2 cellular contexts compared by ENCODE assay signal in the genomic region with DNA sequence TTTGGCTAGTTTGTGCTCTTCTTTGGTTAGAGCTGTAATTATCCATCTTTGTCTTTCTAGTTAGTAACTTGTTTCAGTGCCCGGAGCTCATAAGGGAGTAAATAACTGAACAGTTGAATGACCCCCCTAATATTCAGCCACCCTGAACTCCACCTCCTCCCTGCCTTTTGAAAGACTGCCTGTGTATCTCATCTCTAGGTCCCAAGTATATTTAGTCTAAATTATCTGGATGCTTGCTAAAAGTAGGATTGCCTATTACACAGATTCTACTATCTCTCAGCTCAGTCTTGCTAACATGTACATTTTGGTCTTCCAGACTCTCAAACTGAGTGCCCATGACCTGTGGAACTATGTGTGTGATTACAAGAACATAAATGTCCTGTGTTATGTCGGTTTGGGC.
TF ChIP-seq lines count a peak whose summit lies in the region.

No MANE protein-coding gene starts in this region.

TF ChIP-seq in SK-N-SH, 30 proteins besides CTCF, POLR2A, EP300 and RAD21 (continued from another document):
- TF ChIP-seq, protein P1, sequence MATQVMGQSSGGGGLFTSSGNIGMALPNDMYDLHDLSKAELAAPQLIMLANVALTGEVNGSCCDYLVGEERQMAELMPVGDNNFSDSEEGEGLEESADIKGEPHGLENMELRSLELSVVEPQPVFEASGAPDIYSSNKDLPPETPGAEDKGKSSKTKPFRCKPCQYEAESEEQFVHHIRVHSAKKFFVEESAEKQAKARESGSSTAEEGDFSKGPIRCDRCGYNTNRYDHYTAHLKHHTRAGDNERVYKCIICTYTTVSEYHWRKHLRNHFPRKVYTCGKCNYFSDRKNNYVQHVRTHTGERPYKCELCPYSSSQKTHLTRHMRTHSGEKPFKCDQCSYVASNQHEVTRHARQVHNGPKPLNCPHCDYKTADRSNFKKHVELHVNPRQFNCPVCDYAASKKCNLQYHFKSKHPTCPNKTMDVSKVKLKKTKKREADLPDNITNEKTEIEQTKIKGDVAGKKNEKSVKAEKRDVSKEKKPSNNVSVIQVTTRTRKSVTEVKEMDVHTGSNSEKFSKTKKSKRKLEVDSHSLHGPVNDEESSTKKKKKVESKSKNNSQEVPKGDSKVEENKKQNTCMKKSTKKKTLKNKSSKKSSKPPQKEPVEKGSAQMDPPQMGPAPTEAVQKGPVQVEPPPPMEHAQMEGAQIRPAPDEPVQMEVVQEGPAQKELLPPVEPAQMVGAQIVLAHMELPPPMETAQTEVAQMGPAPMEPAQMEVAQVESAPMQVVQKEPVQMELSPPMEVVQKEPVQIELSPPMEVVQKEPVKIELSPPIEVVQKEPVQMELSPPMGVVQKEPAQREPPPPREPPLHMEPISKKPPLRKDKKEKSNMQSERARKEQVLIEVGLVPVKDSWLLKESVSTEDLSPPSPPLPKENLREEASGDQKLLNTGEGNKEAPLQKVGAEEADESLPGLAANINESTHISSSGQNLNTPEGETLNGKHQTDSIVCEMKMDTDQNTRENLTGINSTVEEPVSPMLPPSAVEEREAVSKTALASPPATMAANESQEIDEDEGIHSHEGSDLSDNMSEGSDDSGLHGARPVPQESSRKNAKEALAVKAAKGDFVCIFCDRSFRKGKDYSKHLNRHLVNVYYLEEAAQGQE (IDR thresholded peaks at IDR 0.05; ENCODE audit: low read depth, low read length) = no peak

TF ChIP-seq in SK-N-SH treated with all-trans-retinoic acid at 6 μM for 48 hours, 23 proteins besides CTCF, POLR2A, EP300 and RAD21 (continued from another document):
- TF ChIP-seq, protein P2, sequence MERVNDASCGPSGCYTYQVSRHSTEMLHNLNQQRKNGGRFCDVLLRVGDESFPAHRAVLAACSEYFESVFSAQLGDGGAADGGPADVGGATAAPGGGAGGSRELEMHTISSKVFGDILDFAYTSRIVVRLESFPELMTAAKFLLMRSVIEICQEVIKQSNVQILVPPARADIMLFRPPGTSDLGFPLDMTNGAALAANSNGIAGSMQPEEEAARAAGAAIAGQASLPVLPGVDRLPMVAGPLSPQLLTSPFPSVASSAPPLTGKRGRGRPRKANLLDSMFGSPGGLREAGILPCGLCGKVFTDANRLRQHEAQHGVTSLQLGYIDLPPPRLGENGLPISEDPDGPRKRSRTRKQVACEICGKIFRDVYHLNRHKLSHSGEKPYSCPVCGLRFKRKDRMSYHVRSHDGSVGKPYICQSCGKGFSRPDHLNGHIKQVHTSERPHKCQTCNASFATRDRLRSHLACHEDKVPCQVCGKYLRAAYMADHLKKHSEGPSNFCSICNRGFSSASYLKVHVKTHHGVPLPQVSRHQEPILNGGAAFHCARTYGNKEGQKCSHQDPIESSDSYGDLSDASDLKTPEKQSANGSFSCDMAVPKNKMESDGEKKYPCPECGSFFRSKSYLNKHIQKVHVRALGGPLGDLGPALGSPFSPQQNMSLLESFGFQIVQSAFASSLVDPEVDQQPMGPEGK (CRISPR knock-in tag; IDR thresholded peaks at IDR 0.05; ENCODE audit: borderline replicate concordance) = no peak
- TF ChIP-seq ZNF8 (CRISPR knock-in tag; IDR thresholded peaks at IDR 0.05) = no peak
